Comparison of ENCODE assay signal across 19 cellular contexts in the genomic region with DNA sequence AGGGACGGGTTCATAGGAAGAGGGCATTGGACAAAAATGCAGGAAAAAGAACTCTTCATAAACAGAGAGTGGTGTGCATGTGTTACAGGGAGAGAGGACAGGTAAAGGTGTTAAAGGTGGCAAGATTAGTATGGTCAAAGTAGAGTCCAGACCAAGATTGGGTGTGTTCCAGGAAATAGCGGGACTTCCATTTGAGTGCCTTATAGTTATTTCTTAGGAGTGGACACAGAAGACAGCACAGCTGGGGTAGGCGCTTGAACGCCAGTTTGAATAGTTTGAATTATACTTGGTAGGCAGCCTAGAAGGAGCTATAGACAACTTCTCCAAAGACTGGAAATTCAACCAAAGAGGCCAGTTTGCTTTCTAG.
DNase-seq lines count a peak whose midpoint lies in the region; ATAC-seq and TF ChIP-seq lines count a peak whose summit lies in the region.
"Had no signal": no experiment of that assay in that cellular context is flagged by ENCODE, and none has a peak within 500 bp of the region (broad histone marks: within the 10 kb centered on the region; RNA-seq: fewer than 3 reads in every experiment).

No MANE protein-coding gene starts in this region.

- no peak overlapping the region for H4K8ac ChIP-seq in mesenchymal stem cell (ENCODE audit: low read length)

- no peak for ATAC-seq in sciatic nerve
- ATAC-seq: A549, HCT116 had no signal

- no peak overlapping the region for H2BK12ac ChIP-seq in mesenchymal stem cell (ENCODE audit: low read length in 2 of 2)

- H3K4me3 ChIP-seq in CD8-positive, alpha-beta memory T cell (ENCODE audit: low read length): no peak overlapping the region
- no peak overlapping the region for H3K4me3 ChIP-seq in colonic mucosa
- no peak overlapping the region for H3K4me3 ChIP-seq in mesenchymal stem cell (ENCODE audit: insufficient read depth in 1 of 2, low read depth in 1 of 2, low read length in 2 of 2)
- no peak overlapping the region for H3K4me3 ChIP-seq in transverse colon
- H3K4me3 ChIP-seq: A549, GM23248, PC-9, SJSA1 had no signal

- intact Hi-C loops in colonic mucosa (cut with DNase I): no loop called here
- intact Hi-C loops in transverse colon (cut with DNase I; ENCODE audit: low total_unique reads): no loop called here
- intact Hi-C loops in sciatic nerve (cut with DNase I): no loop called here

- H3K4me2 ChIP-seq in mesenchymal stem cell (ENCODE audit: low read length, poor library complexity, severe bottlenecking): no peak overlapping the region
- H3K4me2 ChIP-seq: A549, PC-9 had no signal

- no peak overlapping the region for H3K4ac ChIP-seq in mesenchymal stem cell (ENCODE audit: low read depth in 1 of 2, low read length in 2 of 2)

- H3K27ac Mint-ChIP-seq in CD8-positive, alpha-beta memory T cell: peak overlapping the region in 6 of 8 donors; percentile 4 to 93 (median 36)

- H3K18ac ChIP-seq in mesenchymal stem cell (ENCODE audit: low read depth in 1 of 2, low read length in 2 of 2): no peak overlapping the region

- CTCF ChIA-PET in CD8-positive, alpha-beta memory T cell (lab: Charles Lee): no interaction called here

- peak overlapping the region in 1 of 2 donors; percentile 22 for H3K9ac ChIP-seq in colonic mucosa (ENCODE audit: low read depth in 2 of 2, low read length in 2 of 2)
- H3K9ac ChIP-seq in mesenchymal stem cell (ENCODE audit: low read length): no peak overlapping the region
- H3K9ac ChIP-seq: GM23248 had no signal

- TF ChIP-seq CTCF in colonic mucosa (IDR thresholded peaks at IDR 0.05) (no peak), transverse colon (IDR thresholded peaks at IDR 0.05) (no peak)

- POLR2A ChIA-PET in CD8-positive, alpha-beta memory T cell (lab: Charles Lee): no interaction called here

- H3K23ac ChIP-seq in mesenchymal stem cell (ENCODE audit: low read length in 2 of 2): no peak overlapping the region

- no peak for TF ChIP-seq EP300 in transverse colon (IDR thresholded peaks at IDR 0.05; ENCODE audit: low read depth)

- H3K14ac ChIP-seq in mesenchymal stem cell (ENCODE audit: low read length in 2 of 2): no peak overlapping the region

- H4K91ac ChIP-seq in mesenchymal stem cell (ENCODE audit: low read length): no peak overlapping the region

- H3K36me3 Mint-ChIP-seq in CD8-positive, alpha-beta memory T cell: peaks cover 5 to 19% (median 9%) of the 10 kb centered on the region in 3 donors

- no peaks in the 10 kb centered on the region for H3K9me3 Mint-ChIP-seq in CD8-positive, alpha-beta memory T cell

- H2AFZ ChIP-seq in mesenchymal stem cell (ENCODE audit: low read depth, low read length): no peak overlapping the region
- H2AFZ ChIP-seq: GM23248, PC-9 had no signal

- peaks cover 29 to 60% (median 48%) of the 10 kb centered on the region in 3 donors for H3K4me1 Mint-ChIP-seq in CD8-positive, alpha-beta memory T cell

- no peaks in the 10 kb centered on the region for H3K27me3 ChIP-seq in CD8-positive, alpha-beta memory T cell (ENCODE audit: insufficient read depth, low read length, poor library complexity, severe bottlenecking)
- H3K27me3 ChIP-seq in colonic mucosa: no peaks in the 10 kb centered on the region
- no peaks in the 10 kb centered on the region for H3K27me3 ChIP-seq in mesenchymal stem cell (ENCODE audit: control insufficient read depth in 1 of 2, insufficient read depth in 1 of 2, low read length in 2 of 2)
- H3K27me3 ChIP-seq in transverse colon: no peaks in the 10 kb centered on the region

- peak overlapping the region in 1 of 7 donors; percentile 25 for H3K4me3 Mint-ChIP-seq in CD8-positive, alpha-beta memory T cell

- H2BK120ac ChIP-seq in mesenchymal stem cell (ENCODE audit: low read depth, low read length): no peak overlapping the region

- WGBS in mesenchymal stem cell: over 99% methylated on average over 4 of the region's 4 CpGs
- 43 to 72% methylated on average over 1 to 4 of the region's 4 CpGs for WGBS in transverse colon (ENCODE audit: low coverage in 1 of 2), 2 donors

- peaks cover 4% of the 10 kb centered on the region for H3K79me1 ChIP-seq in mesenchymal stem cell (replicated peaks; ENCODE audit: low read length, poor library complexity, severe bottlenecking)

- H3K36me3 ChIP-seq in CD8-positive, alpha-beta memory T cell (ENCODE audit: insufficient read depth, low read length): no peaks in the 10 kb centered on the region
- H3K36me3 ChIP-seq in colonic mucosa (no peaks in the 10 kb centered on the region), mesenchymal stem cell (ENCODE audit: control insufficient read depth in 1 of 2, insufficient read depth in 2 of 2, low read depth in 1 of 2, low read length in 2 of 2) (no peaks in the 10 kb centered on the region), transverse colon (no peaks in the 10 kb centered on the region)
- H3K36me3 ChIP-seq: SJSA1 had no signal

- no peak for TF ChIP-seq POLR2A in transverse colon (IDR thresholded peaks at IDR 0.05)

- H2BK15ac ChIP-seq in mesenchymal stem cell (ENCODE audit: low read depth, poor library complexity, severe bottlenecking): no peak overlapping the region

- peak overlapping the region; percentile 49 for H2AK5ac ChIP-seq in mesenchymal stem cell (ENCODE audit: low read length, severe bottlenecking)

- no peaks in the 10 kb centered on the region for H3K9me3 ChIP-seq in CD8-positive, alpha-beta memory T cell (ENCODE audit: low read length)
- H3K9me3 ChIP-seq in colonic mucosa (no peaks in the 10 kb centered on the region), mesenchymal stem cell (ENCODE audit: control insufficient read depth, low read length) (no peaks in the 10 kb centered on the region), transverse colon (no peaks in the 10 kb centered on the region)
- H3K9me3 ChIP-seq: A549, SJSA1 had no signal

- in situ Hi-C loops in transverse colon (cut with MboI; ENCODE audit: low pct_ligation_motif_present in 1 of 4, low pct_unique_long_range_greater_than_20kb in 1 of 4, low sequenced_read_pairs in 3 of 4): no loop called here

- H3K27me3 Mint-ChIP-seq in CD8-positive, alpha-beta memory T cell: no peaks in the 10 kb centered on the region

- H3K27ac ChIP-seq in CD8-positive, alpha-beta memory T cell (ENCODE audit: low read depth, low read length): no peak overlapping the region
- H3K27ac ChIP-seq in colonic mucosa: peak overlapping the region; percentile 77
- no peak overlapping the region for H3K27ac ChIP-seq in mesenchymal stem cell (ENCODE audit: low read length, poor library complexity, severe bottlenecking)
- H3K27ac ChIP-seq in transverse colon: peak overlapping the region; percentile 77 to 82 (median 79)
- H3K27ac ChIP-seq: GM23248, PC-9, SJSA1 had no signal

- no peak for DNase-seq in CD8-positive, alpha-beta memory T cell
- no peak for DNase-seq in colonic mucosa
- DNase-seq in mesenchymal stem cell: no peak
- DNase-seq in transverse colon: no peak
- DNase-seq in islet precursor cell: no peak
- no peak for DNase-seq in DMS79 (lab: John Stamatoyannopoulos, UW)
- DNase-seq in sciatic nerve (ENCODE audit: low spot score): no peak
- DNase-seq: DMS 273 treated with DMSO at 0.1 percent for 48 hours, GDM1, GM23248, MM.1S, NCI-H1092, NCI-H1436 treated with DMSO at 0.1 percent for 48 hours, NCI-H2029 treated with DMSO at 0.1 percent for 48 hours, NCI-H2171, PC-9 had no signal

- no peaks in the 10 kb centered on the region for H3K4me1 ChIP-seq in CD8-positive, alpha-beta memory T cell (ENCODE audit: insufficient read depth, low read length)
- H3K4me1 ChIP-seq in colonic mucosa (peaks cover 2% of the 10 kb centered on the region), mesenchymal stem cell (ENCODE audit: control insufficient read depth, insufficient read depth, low read depth, low read length) (no peaks in the 10 kb centered on the region), transverse colon (peaks cover 9 to 41% (median 35%) of the 10 kb centered on the region in 4 donors)
- H3K4me1 ChIP-seq: SJSA1 had no signal

- no peak overlapping the region for H2BK5ac ChIP-seq in mesenchymal stem cell (ENCODE audit: low read depth, low read length, poor library complexity, severe bottlenecking)

Comparison
In these comparisons a context has a peak if more than half of its experiments do, and no peak if none do; other contexts are left out.
1. H3K27ac ChIP-seq: peak in colonic mucosa (single experiment) and transverse colon (4 of 4); none in CD8-positive, alpha-beta memory T cell (single experiment) and mesenchymal stem cell (single experiment).